8 cellular contexts compared by ENCODE assay signal in genomic region chr18:79246309-79247108, GRCh38.
DNase-seq lines count a peak whose midpoint lies in the region; ATAC-seq and TF ChIP-seq lines count a peak whose summit lies in the region.

No MANE protein-coding gene starts in this region.

- no peaks in the 10 kb centered on the region for H3K36me3 ChIP-seq in liver (ENCODE audit: control insufficient read depth in 4 of 4, insufficient read depth in 3 of 4, low read depth in 1 of 4, low read length in 3 of 4)

- H3K9me3 Mint-ChIP-seq in activated CD4-positive, alpha-beta T cell treated with anti-CD3 and anti-CD28 coated beads, Interleukin-2, amount 10 ng/mL, durations not matched to agents 24 days and 14 days: no peaks in the 10 kb centered on the region

- TF ChIP-seq RAD21 in liver (IDR thresholded peaks at IDR 0.05): peak; percentile 85 to 90

- TF ChIP-seq CTCF in choroid plexus epithelial cell (conservative IDR thresholded peaks at IDR 0.05; ENCODE audit: low read depth, low read length): peak; percentile 69
- TF ChIP-seq CTCF in liver (IDR thresholded peaks at IDR 0.05; ENCODE audit: low read depth, low read length, missing input control): peak; percentile 86

- H3K4me1 Mint-ChIP-seq in activated CD4-positive, alpha-beta T cell treated with anti-CD3 and anti-CD28 coated beads, Interleukin-2, amount 10 ng/mL, durations not matched to agents 24 days and 14 days: peaks cover 7% of the 10 kb centered on the region

- ATAC-seq in GM18873 (IDR thresholded peaks at IDR 0.05; ENCODE audit: low FRiP score, unreplicated experiment) (peak; percentile 59), HG03103 (IDR thresholded peaks at IDR 0.05; ENCODE audit: low read depth, unreplicated experiment) (peak; percentile 99)

- no peak overlapping the region for H3K27ac ChIP-seq in liver (ENCODE audit: low read depth in 1 of 2, low read length in 2 of 2)

- peaks cover 2% of the 10 kb centered on the region for H3K27me3 Mint-ChIP-seq in activated CD4-positive, alpha-beta T cell treated with anti-CD3 and anti-CD28 coated beads, Interleukin-2, amount 10 ng/mL, durations not matched to agents 24 days and 14 days

- peak overlapping the region; percentile 60 for H3K27ac Mint-ChIP-seq in activated CD4-positive, alpha-beta T cell treated with anti-CD3 and anti-CD28 coated beads, Interleukin-2, amount 10 ng/mL, durations not matched to agents 24 days and 14 days

- intact Hi-C loops in activated CD4-positive, alpha-beta T cell treated with anti-CD3 and anti-CD28 coated beads, Interleukin-2, amount 10 ng/mL, durations not matched to agents 24 days and 14 days (cut with micrococcal nuclease): loop anchor here (1.0 to 2.0 kb wide), 3 partner anchors 176 to 371 kb away; no protein-coding TSS in a partner anchor

- H3K4me1 ChIP-seq in liver (ENCODE audit: control insufficient read depth in 4 of 4, insufficient read depth in 4 of 4, low read length in 3 of 4): peaks cover 0 to 3% (median 1%) of the 10 kb centered on the region in 4 donors

- H3K9ac ChIP-seq in liver (ENCODE audit: low read depth in 1 of 2, low read length in 2 of 2): no peak overlapping the region

- H3K27me3 ChIP-seq in liver (ENCODE audit: control insufficient read depth in 4 of 4, insufficient read depth in 4 of 4, low read length in 3 of 4): no peaks in the 10 kb centered on the region

- no peaks in the 10 kb centered on the region for H3K9me3 ChIP-seq in liver (ENCODE audit: control insufficient read depth in 4 of 4, low read length in 3 of 4)

- H3K4me3 Mint-ChIP-seq in activated CD4-positive, alpha-beta T cell treated with anti-CD3 and anti-CD28 coated beads, Interleukin-2, amount 10 ng/mL, durations not matched to agents 24 days and 14 days: peak overlapping the region; percentile 37

- no peaks in the 10 kb centered on the region for H3K36me3 Mint-ChIP-seq in activated CD4-positive, alpha-beta T cell treated with anti-CD3 and anti-CD28 coated beads, Interleukin-2, amount 10 ng/mL, durations not matched to agents 24 days and 14 days (ENCODE audit: low read depth)

- DNase-seq in AG08396 (ENCODE audit: low spot score) (peak; percentile 86), NCI-H460 (ENCODE audit: extremely low read depth, low read depth) (peak; percentile 83), choroid plexus epithelial cell (ENCODE audit: low read depth) (peak; percentile 80)
- peak; percentile 90 for DNase-seq in activated CD4-positive, alpha-beta T cell treated with anti-CD3 and anti-CD28 coated beads, Interleukin-2, amount 10 ng/mL, durations not matched to agents 24 days and 14 days
- DNase-seq in stimulated activated CD4-positive, alpha-beta T cell treated with anti-CD3 and anti-CD28 coated beads, TNF-alpha, amount 100 ng/mL, for 4 hours (ENCODE audit: low read depth in 3 of 3): peak; percentile 41 to 55 (median 50)

- WGBS in liver: 30% methylated on average over 31 of the region's 31 CpGs

- H3K4me3 ChIP-seq in choroid plexus epithelial cell (ENCODE audit: low read depth, low read length): peak overlapping the region; percentile 24
- H3K4me3 ChIP-seq in liver (ENCODE audit: low read depth in 1 of 3, low read length in 3 of 3): no peak overlapping the region

TF ChIP-seq in liver, 16 proteins besides CTCF, POLR2A, EP300 and RAD21:
- no peak for TF ChIP-seq JUND (IDR thresholded peaks at IDR 0.05)
- TF ChIP-seq YY1 (IDR thresholded peaks at IDR 0.05): no peak
- no peak for TF ChIP-seq GABPA (IDR thresholded peaks at IDR 0.05 in 1 of 2, conservative IDR thresholded peaks at IDR 0.05 in 1 of 2)
- no peak for TF ChIP-seq REST (IDR thresholded peaks at IDR 0.05)
- no peak for TF ChIP-seq SP1 (IDR thresholded peaks at IDR 0.05)
- TF ChIP-seq MAX (IDR thresholded peaks at IDR 0.05): no peak
- no peak for TF ChIP-seq TAF1 (conservative IDR thresholded peaks at IDR 0.05)
- TF ChIP-seq ATF3 (IDR thresholded peaks at IDR 0.05): no peak
- no peak for TF ChIP-seq ZBTB33 (IDR thresholded peaks at IDR 0.05)
- no peak for TF ChIP-seq FOXA2 (IDR thresholded peaks at IDR 0.05)
- TF ChIP-seq RXRA (IDR thresholded peaks at IDR 0.05): no peak
- TF ChIP-seq FOXA1 (IDR thresholded peaks at IDR 0.05): no peak
- TF ChIP-seq NR2F2 (IDR thresholded peaks at IDR 0.05): no peak
- TF ChIP-seq HNF4A (conservative IDR thresholded peaks at IDR 0.05): no peak
- no peak for TF ChIP-seq EGR1 (IDR thresholded peaks at IDR 0.05; ENCODE audit: low read depth in 2 of 2)
- TF ChIP-seq HNF4G (IDR thresholded peaks at IDR 0.05): no peak
TF ChIP-seq in liver: peak in this region for 0.
